In genomic region chr12:57894577-57895292, GRCh38 we compare ENCODE assay signal across 10 cellular contexts. TPM values are rescaled to one million over a fixed set of nuclear protein-coding genes. Genes with fewer than 3 reads are reported as not detected.
DNase-seq lines count a peak whose midpoint lies in the region; ATAC-seq, FAIRE-seq and TF ChIP-seq lines count a peak whose summit lies in the region.
"Had no signal": no experiment of that assay in that cellular context is flagged by ENCODE, and none has a peak within 500 bp of the region (broad histone marks: within the 10 kb centered on the region; RNA-seq: fewer than 3 reads in every experiment).

No MANE protein-coding gene starts in this region.

- H3K9me3 ChIP-seq in SJSA1 (replicated peaks) (no peaks in the 10 kb centered on the region), kidney (ENCODE audit: control insufficient read depth in 1 of 2, low read length in 2 of 2) (no peaks in the 10 kb centered on the region), testis (no peaks in the 10 kb centered on the region)

- H3K36me3 ChIP-seq in SJSA1, result no peaks in the 10 kb centered on the region
- no peaks in the 10 kb centered on the region for H3K36me3 ChIP-seq in kidney (ENCODE audit: control insufficient read depth in 1 of 2, insufficient read depth in 2 of 2, low read length in 2 of 2)
- H3K36me3 ChIP-seq in testis (ENCODE audit: low read depth, missing control alignments), result no peaks in the 10 kb centered on the region

- WGBS in testis, 2 donors, result 74 to 76% methylated on average over 5 of the region's 5 CpGs

- DNase-seq in NCI-H748 (lab: John Stamatoyannopoulos, UW; ENCODE audit: unreplicated experiment), result peak; percentile 6
- DNase-seq in NCI-H748 treated with DMSO at 0.1 percent for 48 hours (lab: John Stamatoyannopoulos, UW), result no peak
- peak in 1 of 2 experiments; percentile 73 for DNase-seq in SJSA1 (ENCODE audit: low read depth in 1 of 2, low spot score in 2 of 2)
- no peak for DNase-seq in kidney
- no peak for DNase-seq in testis
- no peak for DNase-seq in activated CD8-positive, alpha-beta memory T cell treated with anti-CD3 and anti-CD28 coated beads, Interleukin-2, amount 50 U/mL, for 4 hours
- DNase-seq: H9 had no signal

- no peak for ATAC-seq in GM21717 (IDR thresholded peaks at IDR 0.05; ENCODE audit: unreplicated experiment)
- no peak for ATAC-seq in HG02852 (IDR thresholded peaks at IDR 0.05; ENCODE audit: unreplicated experiment)
- ATAC-seq: activated CD4-positive, CD25-positive, alpha-beta regulatory T cell treated with anti-CD3 and anti-CD28 coated beads, Interleukin-2, amount 50 U/mL, for 24 hours had no signal

- intact Hi-C loops in kidney (cut with DNase I) (loop anchor here (5.0 kb wide), 1 partner anchor 62 kb away; no protein-coding TSS in a partner anchor), testis (cut with DNase I; ENCODE audit: low total_unique reads) (loop anchor here (5.0 kb wide), 2 partner anchors 47 to 62 kb away; partner anchors contain the start of gene CTDSP2)

- H3K4me1 ChIP-seq in SJSA1 (replicated peaks) (peaks cover 76% of the 10 kb centered on the region), kidney (ENCODE audit: control insufficient read depth in 1 of 2, insufficient read depth in 1 of 2, low read depth in 1 of 2, low read length in 2 of 2) (peaks cover 38 to 58% of the 10 kb centered on the region in 2 donors), testis (peaks cover 92% of the 10 kb centered on the region)

- H3K9ac ChIP-seq in kidney (ENCODE audit: low read length in 2 of 2), result peak overlapping the region in 1 of 2 donors; percentile 72

- H3K4me3 ChIP-seq in SJSA1 (no peak overlapping the region), kidney (ENCODE audit: low read length in 2 of 2) (peak overlapping the region in 1 of 2 donors; percentile 15), testis (no peak overlapping the region)

- FAIRE-seq in kidney (lab: Jason Lieb, UNC), result no peak

- peak overlapping the region; percentile 76 for H3K27ac ChIP-seq in SJSA1
- peak overlapping the region; percentile 95 to 98 for H3K27ac ChIP-seq in kidney (ENCODE audit: low read depth in 2 of 2, low read length in 2 of 2)
- peak overlapping the region; percentile 92 to 98 for H3K27ac ChIP-seq in testis

- TF ChIP-seq CTCF in kidney (IDR thresholded peaks at IDR 0.05; ENCODE audit: borderline replicate concordance, extremely low read depth, insufficient read depth) (no peak), testis (IDR thresholded peaks at IDR 0.05) (no peak)

- TF ChIP-seq POLR2A in testis (IDR thresholded peaks at IDR 0.05), result no peak

- H3K27me3 ChIP-seq in SJSA1 (replicated peaks) (no peaks in the 10 kb centered on the region), testis (no peaks in the 10 kb centered on the region)

RNA-seq across cellular contexts. Expression of gene ATP23, which starts 46.6 kb away (rescaled TPM):
- 275 and 410 TPM in 2 replicates for total RNA-seq in SJSA1 (2014; rRNA removed; shearing (Covaris generic))
- total RNA-seq in kidney (3.7 TPM), testis (10 to 100 TPM; 53.1 to 76.6 TPM)
- polyA plus RNA-seq in kidney (ENCODE audit: insufficient read depth, low read depth, low replicate concordance) (13.1 TPM), testis (ENCODE audit: insufficient read depth, low read depth, low replicate concordance) (102 TPM)

RNA-seq across cellular contexts. Expression of gene CTDSP2, which starts 48.2 kb away (rescaled TPM):
- 420 and 508 TPM in 2 replicates for total RNA-seq in SJSA1 (2014; rRNA removed; shearing (Covaris generic))
- 198 TPM for total RNA-seq in kidney
- polyA plus RNA-seq in kidney (ENCODE audit: insufficient read depth, low read depth, low replicate concordance), result 46.0 TPM
- total RNA-seq in testis, result 100 to 1,000 TPM; 103 to 140 TPM
- polyA plus RNA-seq in testis (ENCODE audit: insufficient read depth, low read depth, low replicate concordance), result 123 TPM

Comparison
In these comparisons a context has a peak if more than half of its experiments do, and no peak if none do; other contexts are left out.
1. RNA of gene ATP23, which starts 46.6 kb away (total RNA-seq): 275 to 410 TPM in SJSA1 and 53.1 to 76.6 TPM in testis; 3.7 TPM in kidney (single experiment); every median in the first group is over 10 times any median in the second.
2. Peak in every context shown above with its lines, with median percentiles within 50 percentile points of each other: H3K27ac ChIP-seq.